Comparison of ENCODE assay signal across 13 cellular contexts in genomic region chr4:6360385-6360784, GRCh38.
A peak's percentile ranks its signal among the peaks of the same experiment; 100 is the strongest.
DNase-seq lines count a peak whose midpoint lies in the region; ATAC-seq lines count a peak whose summit lies in the region.
"Had no signal": no experiment of that assay in that cellular context is flagged by ENCODE, and none has a peak within 500 bp of the region (broad histone marks: within the 10 kb centered on the region; RNA-seq: fewer than 3 reads in every experiment).

No MANE protein-coding gene starts in this region.

- in situ Hi-C loops in ACHN (cut with HindIII; ENCODE audit: low pct_ligation_motif_present, low pct_unique_long_range_greater_than_20kb, low sequenced_read_pairs): no loop called here

- ATAC-seq in GM21528 (IDR thresholded peaks at IDR 0.05; ENCODE audit: low FRiP score, unreplicated experiment): no peak
- ATAC-seq: activated CD8-positive, alpha-beta T cell treated with anti-CD3 and anti-CD28 coated beads for 36 hours; left lung had no signal

- DNase-seq in NCI-H146 (lab: John Stamatoyannopoulos, UW) (peak; percentile 43), NCI-H146 treated with DMSO at 0.1 percent for 48 hours (lab: John Stamatoyannopoulos, UW; ENCODE audit: unreplicated experiment) (no peak), NCI-H524 (lab: John Stamatoyannopoulos, UW) (peak; percentile 75 to 91), hippocampal formation (lab: John Stamatoyannopoulos, UW) (peak; percentile 19 to 34), putamen (ENCODE audit: low spot score) (peak; percentile 80), ACHN (no peak), D341Med (ENCODE audit: low spot score) (no peak)
- DNase-seq: activated CD8-positive, alpha-beta T cell treated with anti-CD3 and anti-CD28 coated beads for 36 hours; esophagus squamous epithelium; NCI-H2029; stimulated activated CD4-positive, alpha-beta T cell treated with anti-CD3 and anti-CD28 coated beads, Interleukin-15, amount 100 ng/mL, for 24 hours had no signal

Comparison
In these comparisons a context has a peak if more than half of its experiments do, and no peak if none do; other contexts are left out.
1. DNase-seq: peak in NCI-H146 (single experiment), NCI-H524 (2 of 2), hippocampal formation (2 of 2) and putamen (single experiment); none in NCI-H146 treated with DMSO at 0.1 percent for 48 hours (single experiment), ACHN (single experiment) and D341Med (single experiment).